In genomic region chr10:128792426-128793140, GRCh38 we compare ENCODE assay signal across 25 cellular contexts.
DNase-seq lines count a peak whose midpoint lies in the region; ATAC-seq and TF ChIP-seq lines count a peak whose summit lies in the region.
"Had no signal": no experiment of that assay in that cellular context is flagged by ENCODE, and none has a peak within 500 bp of the region (broad histone marks: within the 10 kb centered on the region; RNA-seq: fewer than 3 reads in every experiment).

No MANE protein-coding gene starts in this region.

- no peaks in the 10 kb centered on the region for H3K36me3 Mint-ChIP-seq in osteocyte (ENCODE audit: unreplicated experiment)
- H3K36me3 Mint-ChIP-seq: CD14-positive monocyte; CD4-positive, alpha-beta memory T cell; CD4-positive, CD25-positive, alpha-beta regulatory T cell; CD8-positive, alpha-beta memory T cell had no signal

- no peak overlapping the region for H3K4me2 ChIP-seq in neuronal stem cell (ENCODE audit: insufficient read depth, low read length, poor library complexity, severe bottlenecking)
- H3K4me2 ChIP-seq: BLaER1 had no signal

- H4K8ac ChIP-seq in neuronal stem cell (ENCODE audit: low read depth, low read length): no peak overlapping the region

- ATAC-seq in HG02981 (IDR thresholded peaks at IDR 0.05; ENCODE audit: unreplicated experiment): no peak
- ATAC-seq: GM12878 had no signal

- H3K27ac Mint-ChIP-seq in osteocyte (ENCODE audit: unreplicated experiment): no peak overlapping the region
- H3K27ac Mint-ChIP-seq: CD14-positive monocyte; CD4-positive, alpha-beta memory T cell; CD4-positive, CD25-positive, alpha-beta regulatory T cell; CD8-positive, alpha-beta memory T cell had no signal

- WGBS in esophagus muscularis mucosa: 92% methylated on average over 9 of the region's 9 CpGs
- no CpG with 5 or more reads among the region's 9 CpGs for WGBS in neuronal stem cell (ENCODE audit: extremely low coverage in 2 of 2, insufficient read length in 2 of 2, insufficient replicate concordance in 1 of 2), 2 donors

- H3K4me3 ChIP-seq in esophagus muscularis mucosa: no peak overlapping the region
- no peak overlapping the region for H3K4me3 ChIP-seq in neuronal stem cell (ENCODE audit: low read length in 2 of 2)
- H3K4me3 ChIP-seq: BLaER1, GM12878 had no signal

- no peaks in the 10 kb centered on the region for H3K4me1 ChIP-seq in esophagus muscularis mucosa
- H3K4me1 ChIP-seq in neuronal stem cell (ENCODE audit: control insufficient read depth in 2 of 2, insufficient read depth in 1 of 2, low read depth in 1 of 2, low read length in 2 of 2): no peaks in the 10 kb centered on the region
- H3K4me1 ChIP-seq: BE2C had no signal

- H3K36me3 ChIP-seq in esophagus muscularis mucosa (no peaks in the 10 kb centered on the region), neuronal stem cell (replicated peaks in 1 of 2; ENCODE audit: control insufficient read depth in 2 of 2, insufficient read depth in 2 of 2, low read length in 2 of 2) (no peaks in the 10 kb centered on the region)
- H3K36me3 ChIP-seq: BE2C, BLaER1 had no signal

- H3K27ac ChIP-seq in esophagus muscularis mucosa (replicated peaks in 1 of 4) (no peak overlapping the region), neuronal stem cell (replicated peaks; ENCODE audit: low read length) (no peak overlapping the region)
- H3K27ac ChIP-seq: BLaER1 had no signal

- TF ChIP-seq CTCF in esophagus muscularis mucosa (IDR thresholded peaks at IDR 0.05) (no peak), osteocyte (IDR thresholded peaks at IDR 0.05) (no peak)

- no peak overlapping the region for H2BK12ac ChIP-seq in neuronal stem cell (ENCODE audit: low read length)

- no peaks in the 10 kb centered on the region for H3K4me1 Mint-ChIP-seq in osteocyte (ENCODE audit: unreplicated experiment)
- H3K4me1 Mint-ChIP-seq: CD14-positive monocyte; CD4-positive, alpha-beta memory T cell; CD4-positive, CD25-positive, alpha-beta regulatory T cell; CD8-positive, alpha-beta memory T cell had no signal

- H4K91ac ChIP-seq in neuronal stem cell (ENCODE audit: low read depth, low read length, poor library complexity): no peak overlapping the region

- H3K4ac ChIP-seq in neuronal stem cell (ENCODE audit: low read length): no peak overlapping the region

- no peak overlapping the region for H3K14ac ChIP-seq in neuronal stem cell (ENCODE audit: low read length)

- no peak overlapping the region for H2BK120ac ChIP-seq in neuronal stem cell (ENCODE audit: low read depth, low read length)

- H3K18ac ChIP-seq in neuronal stem cell (ENCODE audit: low read length): peak overlapping the region; percentile 39

- intact Hi-C loops in esophagus muscularis mucosa (cut with DNase I): no loop called here

- no peak overlapping the region for H3K9ac ChIP-seq in neuronal stem cell (ENCODE audit: low read depth, low read length, poor library complexity)
- H3K9ac ChIP-seq: BLaER1 had no signal

- H2AK5ac ChIP-seq in neuronal stem cell (ENCODE audit: low read depth, low read length): no peak overlapping the region

- H2AFZ ChIP-seq in neuronal stem cell (ENCODE audit: low read length): no peak overlapping the region

- H3K9me3 Mint-ChIP-seq in osteocyte (ENCODE audit: unreplicated experiment): peaks cover 27% of the 10 kb centered on the region

- no peak overlapping the region for H3K23ac ChIP-seq in neuronal stem cell (ENCODE audit: low read depth, low read length, poor library complexity)

- H2BK5ac ChIP-seq in neuronal stem cell (ENCODE audit: low read length): no peak overlapping the region

- H3K9me3 ChIP-seq in esophagus muscularis mucosa (no peaks in the 10 kb centered on the region), neuronal stem cell (replicated peaks in 1 of 2; ENCODE audit: control insufficient read depth in 2 of 2, insufficient read depth in 1 of 2, low read depth in 1 of 2, low read length in 2 of 2) (no peaks in the 10 kb centered on the region)
- H3K9me3 ChIP-seq: BE2C, BLaER1 had no signal

- TF ChIP-seq POLR2A in esophagus muscularis mucosa (IDR thresholded peaks at IDR 0.05; ENCODE audit: low read depth): no peak

- DNase-seq in esophagus muscularis mucosa (ENCODE audit: extremely low spot score) (peak; percentile 75), neuronal stem cell (ENCODE audit: low spot score) (no peak), osteocyte (ENCODE audit: extremely low spot score, unreplicated experiment) (peak; percentile 44), glomerular visceral epithelial cell (ENCODE audit: extremely low spot score) (no peak), NCI-H524 (lab: John Stamatoyannopoulos, UW) (no peak), kidney glomerular epithelial cell (lab: John Stamatoyannopoulos, UW) (no peak)
- DNase-seq: 8988T; ACHN; BE2C; C1 segment of cervical spinal cord; CD4-positive, alpha-beta memory T cell; CD4-positive, CD25-positive, alpha-beta regulatory T cell; CD8-positive, alpha-beta memory T cell; COR-L47; DMS 273 treated with DMSO at 0.1 percent for 48 hours; DMS153; DMS53; DMS79; DND-41; EL; GDM1 had no signal

- H3K27me3 ChIP-seq in esophagus muscularis mucosa (no peaks in the 10 kb centered on the region), neuronal stem cell (ENCODE audit: control insufficient read depth in 3 of 3, insufficient read depth in 3 of 3, low read depth in 1 of 3, low read length in 3 of 3) (no peaks in the 10 kb centered on the region)
- H3K27me3 ChIP-seq: BE2C, BLaER1 had no signal

- TF ChIP-seq EP300 in esophagus muscularis mucosa (IDR thresholded peaks at IDR 0.05): no peak

- no peaks in the 10 kb centered on the region for H3K79me1 ChIP-seq in neuronal stem cell (ENCODE audit: low read depth, low read length)

- H3K27me3 Mint-ChIP-seq in osteocyte (ENCODE audit: unreplicated experiment): no peaks in the 10 kb centered on the region

- H2BK15ac ChIP-seq in neuronal stem cell (ENCODE audit: low read length): no peak overlapping the region

- H3K4me3 Mint-ChIP-seq in osteocyte (ENCODE audit: unreplicated experiment): no peak overlapping the region
- H3K4me3 Mint-ChIP-seq: CD14-positive monocyte; CD4-positive, alpha-beta memory T cell; CD4-positive, CD25-positive, alpha-beta regulatory T cell; CD8-positive, alpha-beta memory T cell had no signal

Comparison
In these comparisons a context has a peak if more than half of its experiments do, and no peak if none do; other contexts are left out.
1. DNase-seq: peak in esophagus muscularis mucosa (single experiment) and osteocyte (single experiment); none in neuronal stem cell (single experiment), glomerular visceral epithelial cell (single experiment), NCI-H524 (0 of 2) and kidney glomerular epithelial cell (single experiment).